ENCODE assay signal across 1 cellular context in genomic region chr7:99456288-99456687, GRCh38.
TF ChIP-seq lines count a peak whose summit lies in the region.

No MANE protein-coding gene starts in this region.

TF ChIP-seq in GM12891, 5 proteins besides CTCF, POLR2A, EP300 and RAD21:
- TF ChIP-seq SPI1 (IDR thresholded peaks at IDR 0.05; ENCODE audit: low read depth, low read length) (no peak), PAX5 (IDR thresholded peaks at IDR 0.05; ENCODE audit: insufficient read depth, low read length, severe bottlenecking) (no peak), POU2F2 (IDR thresholded peaks at IDR 0.05; ENCODE audit: low read depth, low read length) (no peak), TAF1 (IDR thresholded peaks at IDR 0.05; ENCODE audit: low read depth, low read length) (no peak), POLR2AphosphoS5 (IDR thresholded peaks at IDR 0.05; ENCODE audit: low read depth, low read length) (0 out of 2 replicates have a peak, but pooled peaks have one; percentile 3)
